7 cellular contexts compared by ENCODE assay signal in the genomic region with DNA sequence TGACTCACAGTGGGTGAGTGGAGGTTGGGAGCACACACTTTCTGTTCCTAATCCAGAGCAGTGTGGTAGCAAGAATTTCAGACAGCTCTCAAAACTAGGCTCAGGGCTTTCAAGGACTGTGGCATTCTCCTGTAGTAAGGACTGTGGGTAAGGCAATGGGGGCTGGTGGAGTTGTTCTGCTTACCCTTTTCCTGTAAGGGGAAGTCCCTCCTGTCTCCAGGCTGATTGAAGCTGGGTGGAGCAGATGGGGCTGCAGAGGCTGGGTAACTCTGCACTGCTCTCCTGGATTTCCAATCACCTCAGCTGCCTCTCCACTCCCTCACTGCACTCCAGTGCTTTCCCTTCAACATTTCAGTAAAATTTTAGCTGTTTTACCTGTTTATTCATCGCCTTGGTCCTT. TPM values are rescaled to one million over a fixed set of nuclear protein-coding genes. Genes with fewer than 3 reads are reported as not detected.
"Had no signal": no experiment of that assay in that cellular context is flagged by ENCODE, and none has a peak within 500 bp of the region (broad histone marks: within the 10 kb centered on the region; RNA-seq: fewer than 3 reads in every experiment).

No MANE protein-coding gene starts in this region.

RNA-seq across cellular contexts. Expression of a gene that starts 44.6 kb away (rescaled TPM):
- total RNA-seq: activated CD4-positive, alpha-beta memory T cell treated with anti-CD3 and anti-CD28 coated beads, Interleukin-2, amount 10 ng/mL, durations not matched to agents 7 days and 5 days; activated CD4-positive, alpha-beta T cell treated with anti-CD3 and anti-CD28 coated beads, Interleukin-2, amount 10 ng/mL, durations not matched to agents 24 days and 14 days; activated CD4-positive, alpha-beta T cell treated with anti-CD3 and anti-CD28 coated beads, Interleukin-2, amount 10 ng/mL, durations not matched to agents 7 days and 5 days; activated CD8-positive, alpha-beta memory T cell treated with anti-CD3 and anti-CD28 coated beads, Interleukin-2, amount 10 ng/mL, durations not matched to agents 7 days and 5 days; T-cell; T-helper 17 cell; T-helper 2 cell treated with Interferon-gamma antibody and Interleukin-4, amounts not matched to agents 100 ng/mL and 5 ng/mL, for 36 hours had no signal
